1 cellular context compared by ENCODE assay signal in genomic region chr20:53124075-53124532, GRCh38.
TF ChIP-seq lines count a peak whose summit lies in the region.

No MANE protein-coding gene starts in this region.

TF ChIP-seq in HepG2, 621 proteins besides CTCF, POLR2A, EP300 and RAD21 (continued from another document):
- TF ChIP-seq TOPORS (CRISPR knock-in tag; IDR thresholded peaks at IDR 0.05) (no peak), ZNF329 (CRISPR knock-in tag; IDR thresholded peaks at IDR 0.05; ENCODE audit: low read depth) (no peak), RARG (CRISPR knock-in tag; IDR thresholded peaks at IDR 0.05; ENCODE audit: low read depth) (no peak), ZNF639 (CRISPR knock-in tag; conservative IDR thresholded peaks at IDR 0.05) (no peak), ISX (CRISPR knock-in tag; conservative IDR thresholded peaks at IDR 0.05) (no peak), RFX3 (CRISPR knock-in tag; IDR thresholded peaks at IDR 0.05) (no peak), GTF3A (CRISPR knock-in tag; conservative IDR thresholded peaks at IDR 0.05) (no peak), TAF1 (CRISPR knock-in tag; IDR thresholded peaks at IDR 0.05) (no peak), RFXANK (CRISPR knock-in tag; IDR thresholded peaks at IDR 0.05) (no peak), MEF2D (CRISPR knock-in tag; IDR thresholded peaks at IDR 0.05) (no peak), IKZF4 (CRISPR knock-in tag; IDR thresholded peaks at IDR 0.05; ENCODE audit: borderline replicate concordance, low read depth, not compliant biosample characterization) (no peak)
TF ChIP-seq in HepG2: peak in this region for 0.
